ENCODE assay signal across 18 cellular contexts in genomic region chr5:76209297-76209696, GRCh38.
DNase-seq lines count a peak whose midpoint lies in the region; ATAC-seq, FAIRE-seq and TF ChIP-seq lines count a peak whose summit lies in the region.
"Had no signal": no experiment of that assay in that cellular context is flagged by ENCODE, and none has a peak within 500 bp of the region (broad histone marks: within the 10 kb centered on the region; RNA-seq: fewer than 3 reads in every experiment).

No MANE protein-coding gene starts in this region.

- no peak overlapping the region for H3K4me3 Mint-ChIP-seq in progenitor cell of endocrine pancreas (ENCODE audit: low read depth)
- H3K4me3 Mint-ChIP-seq: activated CD4-positive, alpha-beta memory T cell treated with anti-CD3 and anti-CD28 coated beads for 36 hours; activated naive CD4-positive, alpha-beta T cell treated with anti-CD3 and anti-CD28 coated beads, Interleukin-2, amount 50 U/mL, for 24 hours; activated T-cell treated with anti-CD3 and anti-CD28 coated beads, Interleukin-2, amount 50 U/mL, for 4 hours had no signal

- H3F3A ChIP-seq in SK-N-SH (replicated peaks; ENCODE audit: insufficient read depth) = no peaks in the 10 kb centered on the region

- TF ChIP-seq CTCF in SK-N-SH (IDR thresholded peaks at IDR 0.05) (peak; percentile 23; the same call in 1 of the 2 replicates), LNCaP clone FGC (IDR thresholded peaks at IDR 0.05; ENCODE audit: control insufficient read depth, extremely low read depth, insufficient read depth) (peak; percentile 26; the same call in 1 of the 2 replicates), GM12878 (IDR thresholded peaks at IDR 0.05 in 2 of 3, conservative IDR thresholded peaks at IDR 0.05 in 1 of 3; ENCODE audit: control insufficient read depth in 2 of 3, extremely low read depth in 1 of 3, insufficient read depth in 1 of 3, low read depth in 3 of 3, low read length in 3 of 3) (peak in 2 of 3 experiments; percentile 3 to 33; a peak in 2 of 6 replicates), progenitor cell of endocrine pancreas (IDR thresholded peaks at IDR 0.05; ENCODE audit: unreplicated experiment) (peak; percentile 33), psoas muscle (IDR thresholded peaks at IDR 0.05) (no peak)

- TF ChIP-seq POLR2A in GM12878 (IDR thresholded peaks at IDR 0.05; ENCODE audit: low read depth, low read length) = no peak

- ATAC-seq in SK-N-SH treated with all-trans-retinoic acid at 6 μM for 48 hours (no peak), GM12878 (no peak), psoas muscle (no peak)
- ATAC-seq: activated T-cell treated with anti-CD3 and anti-CD28 coated beads, Interleukin-2, amount 50 U/mL, for 4 hours; gastrocnemius medialis had no signal

- TF ChIP-seq RAD21 in SK-N-SH (IDR thresholded peaks at IDR 0.05; ENCODE audit: low read length) (peak; percentile 16; the same call in 1 of the 2 replicates), GM12878 (IDR thresholded peaks at IDR 0.05; ENCODE audit: insufficient read depth, low read depth, low read length) (no peak)

- H3K27me3 Mint-ChIP-seq in progenitor cell of endocrine pancreas = peaks cover 6% of the 10 kb centered on the region

- H3K27ac ChIP-seq in SK-N-SH (ENCODE audit: low read depth in 2 of 2, low read length in 1 of 2) (no peak overlapping the region), GM12878 (ENCODE audit: control insufficient read depth, insufficient read depth) (no peak overlapping the region), psoas muscle (no peak overlapping the region)
- H3K27ac ChIP-seq: gastrocnemius medialis, left ventricle myocardium inferior, uterus, WERI-Rb-1 had no signal

- H3K79me2 ChIP-seq in SK-N-SH (ENCODE audit: insufficient read depth) (no peaks in the 10 kb centered on the region), GM12878 (ENCODE audit: control insufficient read depth, insufficient read depth, low read length) (no peaks in the 10 kb centered on the region)

- no peak for TF ChIP-seq EP300 in SK-N-SH (IDR thresholded peaks at IDR 0.05; ENCODE audit: borderline replicate concordance in 1 of 2, low read depth in 1 of 2, low read length in 1 of 2)
- TF ChIP-seq EP300 in GM12878 (IDR thresholded peaks at IDR 0.05; ENCODE audit: borderline replicate concordance in 1 of 2, control insufficient read depth in 1 of 2, low read depth in 2 of 2, low read length in 2 of 2) = no peak

- H3K9me3 ChIP-seq in SK-N-SH (no peaks in the 10 kb centered on the region), GM12878 (replicated peaks; ENCODE audit: control insufficient read depth, insufficient read depth, low read length) (no peaks in the 10 kb centered on the region; the same call in 2 of the 3 replicates), psoas muscle (peaks cover 13% of the 10 kb centered on the region)
- H3K9me3 ChIP-seq: gastrocnemius medialis had no signal

- no peak overlapping the region for H3K4me3 ChIP-seq in SK-N-SH (ENCODE audit: low read depth in 2 of 2, low read length in 1 of 2)
- no peak overlapping the region for H3K4me3 ChIP-seq in LNCaP clone FGC (ENCODE audit: low read depth, low read length)
- H3K4me3 ChIP-seq in GM12878 = no peak overlapping the region
- H3K4me3 ChIP-seq in psoas muscle = no peak overlapping the region
- H3K4me3 ChIP-seq: gastrocnemius medialis, left ventricle myocardium inferior, uterus had no signal

- peaks cover 8% of the 10 kb centered on the region for H3K9me3 Mint-ChIP-seq in progenitor cell of endocrine pancreas (ENCODE audit: low read depth)
- H3K9me3 Mint-ChIP-seq: activated naive CD4-positive, alpha-beta T cell treated with anti-CD3 and anti-CD28 coated beads, Interleukin-2, amount 50 U/mL, for 24 hours had no signal

- no peak overlapping the region for H3K27ac Mint-ChIP-seq in progenitor cell of endocrine pancreas
- H3K27ac Mint-ChIP-seq: activated CD4-positive, alpha-beta memory T cell treated with anti-CD3 and anti-CD28 coated beads for 36 hours had no signal

- DNase-seq in SK-N-SH = no peak
- no peak for DNase-seq in LNCaP clone FGC (ENCODE audit: low read depth)
- DNase-seq in GM12878 (ENCODE audit: low read depth, low spot score) = no peak
- DNase-seq in progenitor cell of endocrine pancreas (ENCODE audit: low spot score, unreplicated experiment) = no peak
- no peak for DNase-seq in psoas muscle
- no peak for DNase-seq in NCI-H2196 treated with DMSO at 0.1 percent for 48 hours (lab: John Stamatoyannopoulos, UW; ENCODE audit: unreplicated experiment)
- no peak for DNase-seq in kidney tubule cell (ENCODE audit: low spot score)
- DNase-seq: activated CD4-positive, alpha-beta memory T cell treated with anti-CD3 and anti-CD28 coated beads for 36 hours; activated T-cell treated with anti-CD3 and anti-CD28 coated beads, Interleukin-2, amount 50 U/mL, for 4 hours; gastrocnemius medialis; H7; left ventricle myocardium inferior; NCI-H1930; T-helper 1 cell; uterus; WERI-Rb-1 had no signal

- CTCF ChIA-PET in SK-N-SH (lab: Yijun Ruan, JAX) = interaction anchor here (0.6 to 2.7 kb wide), 10 partner anchors 10 to 323 kb away, joined by 3 to 12 read pairs (median 4); no protein-coding TSS in a partner anchor
- CTCF ChIA-PET in GM12878 (lab: Yijun Ruan, JAX) = interaction anchor here (0.7 to 2.5 kb wide), 9 partner anchors 11 to 474 kb away, joined by 3 to 5 read pairs (median 3); no protein-coding TSS in a partner anchor

- H2AFZ ChIP-seq in SK-N-SH (ENCODE audit: low read depth) (no peak overlapping the region), GM12878 (ENCODE audit: control insufficient read depth, low read depth, low read length) (no peak overlapping the region)

- FAIRE-seq in GM12878 (lab: Jason Lieb, UNC) = no peak

- in situ Hi-C loops in GM12878 (cut with MboI) = no loop called here

- H3K4me2 ChIP-seq in SK-N-SH = no peak overlapping the region
- H3K4me2 ChIP-seq in GM12878 (ENCODE audit: control insufficient read depth, insufficient read depth) = no peak overlapping the region

- WGBS in SK-N-SH (ENCODE audit: low lambda C conversion rate) = 68% methylated on average over 2 of the region's 2 CpGs
- 63% methylated on average over 2 of the region's 2 CpGs for WGBS in GM12878 (ENCODE audit: insufficient coverage, insufficient replicate concordance, low lambda C conversion rate, missing lambda C conversion rate)
- 84 to 98% (median 90%) methylated on average over 2 of the region's 2 CpGs for WGBS in psoas muscle, 3 donors

- POLR2A ChIA-PET in SK-N-SH (lab: Yijun Ruan, JAX) (no interaction called here), GM12878 (lab: Charles Lee) (no interaction called here)

- no peaks in the 10 kb centered on the region for H3K4me1 Mint-ChIP-seq in progenitor cell of endocrine pancreas (ENCODE audit: low read depth)
- H3K4me1 Mint-ChIP-seq: activated naive CD4-positive, alpha-beta T cell treated with anti-CD3 and anti-CD28 coated beads, Interleukin-2, amount 50 U/mL, for 24 hours had no signal

- no TSS peak for BruUV-seq in GM12878 (replicated peaks; lab: Mats Ljungman, UMichigan)

- no peaks in the 10 kb centered on the region for H3K36me3 Mint-ChIP-seq in progenitor cell of endocrine pancreas (ENCODE audit: insufficient read depth)
- H3K36me3 Mint-ChIP-seq: activated CD4-positive, alpha-beta memory T cell treated with anti-CD3 and anti-CD28 coated beads for 36 hours had no signal

- no peaks in the 10 kb centered on the region for H3K9me2 ChIP-seq in SK-N-SH

- RAD21 ChIA-PET in GM12878 (lab: Charles Lee; ENCODE audit: unreplicated experiment) = interaction anchor here (0.7 to 0.8 kb wide), 2 partner anchors 63 to 323 kb away, joined by 3 read pairs; no protein-coding TSS in a partner anchor

- intact Hi-C loops in GM12878 (cut with micrococcal nuclease; ENCODE audit: unreplicated experiment) = no loop called here
- intact Hi-C loops in psoas muscle (cut with DNase I) = no loop called here

- H3K36me3 ChIP-seq in SK-N-SH (replicated peaks in 1 of 2; ENCODE audit: control insufficient read depth in 1 of 2, insufficient read depth in 2 of 2, low read length in 1 of 2) = peaks cover 0 to 4% of the 10 kb centered on the region in 2 experiments
- H3K36me3 ChIP-seq in GM12878 (ENCODE audit: control insufficient read depth in 2 of 2, insufficient read depth in 2 of 2, low read length in 1 of 2) = no peaks in the 10 kb centered on the region
- no peaks in the 10 kb centered on the region for H3K36me3 ChIP-seq in psoas muscle (ENCODE audit: insufficient read depth in 1 of 2, low read depth in 1 of 2)
- H3K36me3 ChIP-seq: gastrocnemius medialis, left ventricle myocardium inferior, uterus, WERI-Rb-1 had no signal

- no peaks in the 10 kb centered on the region for H4K20me1 ChIP-seq in SK-N-SH (ENCODE audit: insufficient read depth)
- H4K20me1 ChIP-seq in GM12878 (ENCODE audit: control insufficient read depth, insufficient read depth) = no peaks in the 10 kb centered on the region

- H3K9ac ChIP-seq in SK-N-SH (no peak overlapping the region), GM12878 (ENCODE audit: control insufficient read depth, insufficient read depth, low read length) (no peak overlapping the region)

- SMC1A ChIA-PET in GM12878 (lab: Charles Lee; ENCODE audit: uncharacterized antibody, unreplicated experiment) = interaction anchor here (0.8 to 1.7 kb wide), 4 partner anchors 9 to 34 kb away, joined by 3 to 5 read pairs (median 4); no protein-coding TSS in a partner anchor

- H3K4me1 ChIP-seq in SK-N-SH (ENCODE audit: control insufficient read depth in 1 of 2, insufficient read depth in 2 of 2, low read depth in 1 of 2, low read length in 1 of 2) (peaks cover 0 to 15% of the 10 kb centered on the region in 2 experiments; a peak in 1 of 4 replicates), GM12878 (ENCODE audit: control insufficient read depth, insufficient read depth, low read length) (no peaks in the 10 kb centered on the region), psoas muscle (no peaks in the 10 kb centered on the region)
- H3K4me1 ChIP-seq: gastrocnemius medialis, left ventricle myocardium inferior, uterus had no signal

- H3K27me3 ChIP-seq in SK-N-SH (ENCODE audit: insufficient read depth) (no peaks in the 10 kb centered on the region; the same call in 1 of the 2 replicates), GM12878 (replicated peaks in 1 of 2; ENCODE audit: control insufficient read depth in 2 of 2, insufficient read depth in 2 of 2, low read length in 1 of 2) (no peaks in the 10 kb centered on the region), psoas muscle (ENCODE audit: insufficient read depth in 3 of 3, low read length in 2 of 3) (no peaks in the 10 kb centered on the region)
- H3K27me3 ChIP-seq: gastrocnemius medialis, uterus had no signal

Comparison
In these comparisons a context has a peak if more than half of its experiments do, and no peak if none do; other contexts are left out.
1. Of the 26 proteins assayed by ChIP-seq in both GM12878 and SK-N-SH: peak only in GM12878: none; only in SK-N-SH: RAD21; in both: CTCF; in neither: 24.